In the genomic region with DNA sequence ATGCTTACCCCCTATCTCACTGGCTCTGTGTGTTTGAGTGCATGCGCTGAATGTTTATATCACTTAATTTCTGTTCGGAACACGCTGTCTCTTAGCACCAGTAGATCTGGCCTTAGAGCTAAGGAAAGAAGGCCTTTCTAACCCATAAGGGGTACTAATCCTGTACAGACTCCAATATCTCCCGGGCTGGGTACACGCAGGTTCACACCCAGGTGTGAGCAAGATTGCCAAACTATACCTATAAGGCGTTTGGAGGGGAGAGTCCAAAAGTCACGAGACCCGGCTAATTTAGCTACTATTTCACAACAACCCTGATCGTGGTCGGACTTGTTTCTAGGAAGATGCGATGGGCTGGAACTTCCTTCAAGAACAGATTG, we compare ENCODE assay signal across 8 cellular contexts. TPM values are rescaled to one million over a fixed set of nuclear protein-coding genes. Genes with fewer than 3 reads are reported as not detected.
DNase-seq lines count a peak whose midpoint lies in the region; ATAC-seq and TF ChIP-seq lines count a peak whose summit lies in the region.

No MANE protein-coding gene starts in this region.

- H3K27ac ChIP-seq in left ventricle myocardium inferior (replicated peaks), result peak overlapping the region; percentile 99
- peak overlapping the region; percentile 79 for H3K27ac ChIP-seq in OCI-LY7 (ENCODE audit: low read depth, low read length, poor library complexity, severe bottlenecking)
- peak overlapping the region; percentile 82 to 92 (median 88) for H3K27ac ChIP-seq in esophagus muscularis mucosa (replicated peaks in 1 of 4)

- TF ChIP-seq CTCF in left ventricle myocardium inferior (IDR thresholded peaks at IDR 0.05; ENCODE audit: borderline replicate concordance), result no peak
- TF ChIP-seq CTCF in OCI-LY7 (conservative IDR thresholded peaks at IDR 0.05; ENCODE audit: low read length), result no peak
- TF ChIP-seq CTCF in esophagus muscularis mucosa (IDR thresholded peaks at IDR 0.05), result no peak

- no peak for TF ChIP-seq POLR2A in esophagus muscularis mucosa (IDR thresholded peaks at IDR 0.05; ENCODE audit: low read depth)

- H3K9me3 ChIP-seq in left ventricle myocardium inferior (replicated peaks) (no peaks in the 10 kb centered on the region), OCI-LY7 (ENCODE audit: low read length) (no peaks in the 10 kb centered on the region), esophagus muscularis mucosa (no peaks in the 10 kb centered on the region)

- no peak for ATAC-seq in left cardiac atrium
- ATAC-seq in GM21737 (IDR thresholded peaks at IDR 0.05; ENCODE audit: unreplicated experiment), result no peak

- no peaks in the 10 kb centered on the region for H4K20me1 ChIP-seq in OCI-LY7 (ENCODE audit: insufficient read depth, low read length)

- 23% methylated on average over 10 of the region's 11 CpGs for WGBS in esophagus muscularis mucosa

- TSS peak; percentile 92 for BruUV-seq in OCI-LY7 (replicated peaks; lab: Mats Ljungman, UMichigan)

- peak overlapping the region; percentile 94 for H2AFZ ChIP-seq in OCI-LY7 (ENCODE audit: low read length)

- CTCF ChIA-PET in OCI-LY7 (lab: Charles Lee; ENCODE audit: unreplicated experiment), result no interaction called here

- peak overlapping the region; percentile 82 for H3K4me2 ChIP-seq in OCI-LY7 (ENCODE audit: low read length)

- DNase-seq in left ventricle myocardium inferior (no peak), left cardiac atrium (no peak), OCI-LY7 (ENCODE audit: low spot score) (no peak), esophagus muscularis mucosa (ENCODE audit: extremely low spot score) (no peak), renal cortical epithelial cell (ENCODE audit: low read depth) (peak; percentile 66), posterior cingulate gyrus (no peak)
- DNase-seq in stimulated activated naive CD4-positive, alpha-beta T cell (lab: John Stamatoyannopoulos, UW), result no peak

- H3K36me3 ChIP-seq in left ventricle myocardium inferior (no peaks in the 10 kb centered on the region), OCI-LY7 (ENCODE audit: insufficient read depth, low read length) (peaks cover 23% of the 10 kb centered on the region), esophagus muscularis mucosa (no peaks in the 10 kb centered on the region)

- TF ChIP-seq EP300 in esophagus muscularis mucosa (IDR thresholded peaks at IDR 0.05), result no peak

- intact Hi-C loops in left ventricle myocardium inferior (cut with micrococcal nuclease), result no loop called here
- intact Hi-C loops in left cardiac atrium (cut with DNase I), result no loop called here
- intact Hi-C loops in OCI-LY7 (cut with micrococcal nuclease; ENCODE audit: unreplicated experiment), result loop anchor here (1.0 to 10.0 kb wide), 2 partner anchors 361 to 458 kb away; partner anchors contain the start of genes MASTL and YME1L1
- intact Hi-C loops in esophagus muscularis mucosa (cut with DNase I), result no loop called here
- intact Hi-C loops in posterior cingulate gyrus (cut with DNase I), result loop anchor here (2.0 kb wide), 1 partner anchor 164 kb away; the partner anchor contains the start of gene ABI1

- peaks cover 18% of the 10 kb centered on the region for H3K27me3 ChIP-seq in left ventricle myocardium inferior (ENCODE audit: low read depth)
- peaks cover 0 to 9% (median 0%) of the 10 kb centered on the region in 4 donors for H3K27me3 ChIP-seq in esophagus muscularis mucosa

- H3K4me1 ChIP-seq in left ventricle myocardium inferior, result peaks cover 30% of the 10 kb centered on the region
- peaks cover 14% of the 10 kb centered on the region for H3K4me1 ChIP-seq in OCI-LY7 (ENCODE audit: insufficient read depth, low read length, poor library complexity, severe bottlenecking)
- peaks cover 14 to 27% (median 19%) of the 10 kb centered on the region in 4 donors for H3K4me1 ChIP-seq in esophagus muscularis mucosa

- H3K79me2 ChIP-seq in OCI-LY7 (ENCODE audit: insufficient read depth, low read depth, low read length), result peaks cover 37% of the 10 kb centered on the region

- no peaks in the 10 kb centered on the region for H3K9me2 ChIP-seq in OCI-LY7 (ENCODE audit: insufficient read depth, low read length)

- H3K4me3 ChIP-seq in left ventricle myocardium inferior, result peak overlapping the region; percentile 92
- peak overlapping the region; percentile 78 for H3K4me3 ChIP-seq in OCI-LY7 (ENCODE audit: low read depth, low read length, poor library complexity, severe bottlenecking)
- H3K4me3 ChIP-seq in esophagus muscularis mucosa, result peak overlapping the region; percentile 86 to 100 (median 96)

- POLR2A ChIA-PET in OCI-LY7 (lab: Charles Lee), result interaction anchor here (0.6 to 2.3 kb wide), 8 partner anchors 11 to 325 kb away, joined by 3 to 9 read pairs (median 5); no protein-coding TSS in a partner anchor

RNA-seq across cellular contexts. Expression of gene PDSS1, which starts 0.7 kb away (rescaled TPM):
- total RNA-seq in left ventricle myocardium inferior, result 4.2 TPM
- total RNA-seq in left cardiac atrium, result 1 to 10 TPM; 4.7 to 6.2 TPM
- total RNA-seq in OCI-LY7 (2014; rRNA removed; shearing (Covaris generic)), result 16.9 and 23.0 TPM in 2 replicates
- 18.4 and 20.4 TPM in 2 replicates for total RNA-seq in OCI-LY7 (2022)
- 1 to 10 TPM; 1.7 to 5.0 (median 3.3) TPM for total RNA-seq in esophagus muscularis mucosa
- total RNA-seq in renal cortical epithelial cell, result 6.9 and 8.0 TPM in 2 replicates

Comparison
In these comparisons a context has a peak if more than half of its experiments do, and no peak if none do; other contexts are left out.
1. intact Hi-C loops: an anchor here in OCI-LY7 (1.0 to 10.0 kb wide) and posterior cingulate gyrus (2.0 kb wide); none called in left ventricle myocardium inferior, left cardiac atrium and esophagus muscularis mucosa.